In the genomic region with DNA sequence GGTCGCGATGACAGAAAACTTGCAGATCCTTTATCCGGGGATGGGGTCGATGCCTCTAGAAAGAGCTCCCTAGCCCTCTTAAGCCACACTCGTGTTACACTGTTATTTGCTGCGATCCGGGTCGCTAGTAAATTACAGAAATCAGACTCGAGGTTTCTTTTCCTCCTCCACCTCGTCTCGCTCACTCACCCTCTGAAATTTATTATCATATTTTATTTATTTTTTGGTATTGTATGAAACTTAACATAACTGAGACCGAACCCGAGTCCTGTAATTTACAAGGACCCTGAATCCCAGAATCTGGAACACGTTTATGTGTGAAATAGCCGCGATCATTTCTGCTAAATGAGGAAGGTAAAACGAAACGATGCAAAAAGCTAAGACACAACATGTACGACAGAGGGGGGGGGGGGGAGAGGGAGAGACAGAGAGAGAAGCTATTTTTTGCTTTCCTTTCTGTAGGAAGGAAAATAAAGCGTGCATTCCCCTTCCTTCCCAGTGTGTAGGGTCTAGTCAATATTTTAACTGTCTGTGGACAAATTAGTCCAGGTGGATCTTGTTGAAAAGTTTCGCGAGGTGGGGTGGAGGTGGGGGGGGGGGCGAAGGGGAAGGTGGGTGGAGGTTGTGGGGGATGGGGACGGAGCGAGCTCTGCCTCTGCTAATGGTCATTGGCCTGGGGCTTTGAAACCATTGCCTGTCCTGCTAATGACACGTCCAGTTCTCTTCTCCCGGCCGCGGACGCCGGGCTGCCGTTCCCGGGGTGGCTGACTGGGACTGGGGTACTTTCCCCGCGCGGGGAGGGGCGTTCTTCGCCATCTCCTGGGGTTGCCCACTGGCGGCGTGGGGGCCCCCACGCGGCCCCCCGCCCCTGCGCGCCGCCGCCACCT, we compare ENCODE assay signal across 8 cellular contexts. TPM values are rescaled to one million over a fixed set of nuclear protein-coding genes. Genes with fewer than 3 reads are reported as not detected.
DNase-seq lines count a peak whose midpoint lies in the region; ATAC-seq and TF ChIP-seq lines count a peak whose summit lies in the region.

No MANE protein-coding gene starts in this region.

- no peaks in the 10 kb centered on the region for H3K9me3 ChIP-seq in ES-I3 (ENCODE audit: control insufficient read depth, insufficient read depth, low read length)
- H3K9me3 ChIP-seq in KOPT-K1 (ENCODE audit: insufficient read depth, low read length, poor library complexity, severe bottlenecking) = no peaks in the 10 kb centered on the region

- peaks cover 3% of the 10 kb centered on the region; the same call in 1 of the 2 replicates for H3K4me1 ChIP-seq in ES-I3 (ENCODE audit: insufficient read depth, low read length)

- peak overlapping the region; percentile 69 for H3K27ac ChIP-seq in KOPT-K1 (ENCODE audit: low read depth, low read length, poor library complexity, severe bottlenecking)

- no peaks in the 10 kb centered on the region for H3K9me3 Mint-ChIP-seq in WTC11

- H3K36me3 ChIP-seq in ES-I3 (ENCODE audit: insufficient read depth, low read length) = no peaks in the 10 kb centered on the region
- no peaks in the 10 kb centered on the region for H3K36me3 ChIP-seq in KOPT-K1 (ENCODE audit: insufficient read depth, low read length)
- no peaks in the 10 kb centered on the region for H3K36me3 ChIP-seq in kidney epithelial cell (ENCODE audit: control insufficient read depth, insufficient read depth, low read length)

- H3K4me1 Mint-ChIP-seq in WTC11 = peaks cover 19% of the 10 kb centered on the region

- H3K27me3 ChIP-seq in kidney epithelial cell (ENCODE audit: control insufficient read depth, insufficient read depth, low read length) = no peaks in the 10 kb centered on the region

- TF ChIP-seq CTCF in WTC11 (IDR thresholded peaks at IDR 0.05) = no peak
- TF ChIP-seq CTCF in kidney epithelial cell (IDR thresholded peaks at IDR 0.05; ENCODE audit: insufficient read depth, low read length, poor library complexity, severe bottlenecking) = no peak

- H3K4me3 ChIP-seq in kidney epithelial cell (ENCODE audit: low read depth, low read length) = peak overlapping the region; percentile 74

- peaks cover 10% of the 10 kb centered on the region for H3K27me3 Mint-ChIP-seq in WTC11 (ENCODE audit: low read depth)

- ATAC-seq in WTC11 = no peak
- ATAC-seq in HG02759 (IDR thresholded peaks at IDR 0.05; ENCODE audit: unreplicated experiment) = no peak
- no peak for ATAC-seq in HG02938 (IDR thresholded peaks at IDR 0.05; ENCODE audit: unreplicated experiment)

- peak overlapping the region; percentile 85 for H3K9ac ChIP-seq in ES-I3 (ENCODE audit: low read depth, low read length)

- H3K36me3 Mint-ChIP-seq in WTC11 = peaks cover 16% of the 10 kb centered on the region

- peak overlapping the region; percentile 94 for H3K4me3 Mint-ChIP-seq in WTC11

- CTCF ChIA-PET in WTC11 (lab: Charles Lee) = interaction anchor here (0.5 to 2.1 kb wide), 7 partner anchors 10 to 1145 kb away, joined by 3 to 10 read pairs (median 4); no protein-coding TSS in a partner anchor

- H3K27ac Mint-ChIP-seq in WTC11 = peak overlapping the region; percentile 80

- POLR2A ChIA-PET in WTC11 (lab: Charles Lee) = interaction anchor here (0.7 to 1.7 kb wide), 3 partner anchors 14 to 93 kb away, joined by 3 to 5 read pairs (median 5); no protein-coding TSS in a partner anchor

- DNase-seq in WTC11 (ENCODE audit: low spot score) = peak; percentile 41
- DNase-seq in cerebellar cortex (ENCODE audit: low spot score) = peak; percentile 42
- no peak for DNase-seq in kidney epithelial cell (ENCODE audit: low read depth)
- DNase-seq in stimulated activated CD4-positive, alpha-beta T cell treated with anti-CD3 and anti-CD28 coated beads, Interleukin-12 subunit alpha, Interleukin-12 subunit beta, amount 100 ng/mL, for 4 hours = peak; percentile 42

TF ChIP-seq in WTC11, 78 proteins besides CTCF, POLR2A, EP300 and RAD21:
- no peak for TF ChIP-seq OVOL2 (CRISPR knock-in tag; IDR thresholded peaks at IDR 0.05; ENCODE audit: borderline replicate concordance)
- TF ChIP-seq, protein P1, sequence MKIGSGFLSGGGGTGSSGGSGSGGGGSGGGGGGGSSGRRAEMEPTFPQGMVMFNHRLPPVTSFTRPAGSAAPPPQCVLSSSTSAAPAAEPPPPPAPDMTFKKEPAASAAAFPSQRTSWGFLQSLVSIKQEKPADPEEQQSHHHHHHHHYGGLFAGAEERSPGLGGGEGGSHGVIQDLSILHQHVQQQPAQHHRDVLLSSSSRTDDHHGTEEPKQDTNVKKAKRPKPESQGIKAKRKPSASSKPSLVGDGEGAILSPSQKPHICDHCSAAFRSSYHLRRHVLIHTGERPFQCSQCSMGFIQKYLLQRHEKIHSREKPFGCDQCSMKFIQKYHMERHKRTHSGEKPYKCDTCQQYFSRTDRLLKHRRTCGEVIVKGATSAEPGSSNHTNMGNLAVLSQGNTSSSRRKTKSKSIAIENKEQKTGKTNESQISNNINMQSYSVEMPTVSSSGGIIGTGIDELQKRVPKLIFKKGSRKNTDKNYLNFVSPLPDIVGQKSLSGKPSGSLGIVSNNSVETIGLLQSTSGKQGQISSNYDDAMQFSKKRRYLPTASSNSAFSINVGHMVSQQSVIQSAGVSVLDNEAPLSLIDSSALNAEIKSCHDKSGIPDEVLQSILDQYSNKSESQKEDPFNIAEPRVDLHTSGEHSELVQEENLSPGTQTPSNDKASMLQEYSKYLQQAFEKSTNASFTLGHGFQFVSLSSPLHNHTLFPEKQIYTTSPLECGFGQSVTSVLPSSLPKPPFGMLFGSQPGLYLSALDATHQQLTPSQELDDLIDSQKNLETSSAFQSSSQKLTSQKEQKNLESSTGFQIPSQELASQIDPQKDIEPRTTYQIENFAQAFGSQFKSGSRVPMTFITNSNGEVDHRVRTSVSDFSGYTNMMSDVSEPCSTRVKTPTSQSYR (CRISPR knock-in tag; IDR thresholded peaks at IDR 0.05) = no peak
- TF ChIP-seq FOXK1 (CRISPR knock-in tag; IDR thresholded peaks at IDR 0.05) = no peak
- no peak for TF ChIP-seq CBFB (CRISPR knock-in tag; IDR thresholded peaks at IDR 0.05; ENCODE audit: low read depth)
- TF ChIP-seq, protein P2, sequence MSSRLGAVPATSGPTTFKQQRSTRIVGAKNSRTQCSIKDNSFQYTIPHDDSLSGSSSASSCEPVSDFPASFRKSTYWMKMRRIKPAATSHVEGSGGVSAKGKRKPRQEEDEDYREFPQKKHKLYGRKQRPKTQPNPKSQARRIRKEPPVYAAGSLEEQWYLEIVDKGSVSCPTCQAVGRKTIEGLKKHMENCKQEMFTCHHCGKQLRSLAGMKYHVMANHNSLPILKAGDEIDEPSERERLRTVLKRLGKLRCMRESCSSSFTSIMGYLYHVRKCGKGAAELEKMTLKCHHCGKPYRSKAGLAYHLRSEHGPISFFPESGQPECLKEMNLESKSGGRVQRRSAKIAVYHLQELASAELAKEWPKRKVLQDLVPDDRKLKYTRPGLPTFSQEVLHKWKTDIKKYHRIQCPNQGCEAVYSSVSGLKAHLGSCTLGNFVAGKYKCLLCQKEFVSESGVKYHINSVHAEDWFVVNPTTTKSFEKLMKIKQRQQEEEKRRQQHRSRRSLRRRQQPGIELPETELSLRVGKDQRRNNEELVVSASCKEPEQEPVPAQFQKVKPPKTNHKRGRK (CRISPR knock-in tag; IDR thresholded peaks at IDR 0.05; ENCODE audit: borderline replicate concordance) = no peak
TF ChIP-seq in WTC11: peak in this region for 0.

RNA-seq across cellular contexts. Expression of a gene that starts 1.7 kb away (rescaled TPM):
- total RNA-seq in WTC11 (2021) (45.0 to 52.0 TPM (median 49.3 TPM) in 3 replicates), kidney epithelial cell (50.7 and 62.2 TPM in 2 replicates)
